8 cellular contexts compared by ENCODE assay signal in the genomic region with DNA sequence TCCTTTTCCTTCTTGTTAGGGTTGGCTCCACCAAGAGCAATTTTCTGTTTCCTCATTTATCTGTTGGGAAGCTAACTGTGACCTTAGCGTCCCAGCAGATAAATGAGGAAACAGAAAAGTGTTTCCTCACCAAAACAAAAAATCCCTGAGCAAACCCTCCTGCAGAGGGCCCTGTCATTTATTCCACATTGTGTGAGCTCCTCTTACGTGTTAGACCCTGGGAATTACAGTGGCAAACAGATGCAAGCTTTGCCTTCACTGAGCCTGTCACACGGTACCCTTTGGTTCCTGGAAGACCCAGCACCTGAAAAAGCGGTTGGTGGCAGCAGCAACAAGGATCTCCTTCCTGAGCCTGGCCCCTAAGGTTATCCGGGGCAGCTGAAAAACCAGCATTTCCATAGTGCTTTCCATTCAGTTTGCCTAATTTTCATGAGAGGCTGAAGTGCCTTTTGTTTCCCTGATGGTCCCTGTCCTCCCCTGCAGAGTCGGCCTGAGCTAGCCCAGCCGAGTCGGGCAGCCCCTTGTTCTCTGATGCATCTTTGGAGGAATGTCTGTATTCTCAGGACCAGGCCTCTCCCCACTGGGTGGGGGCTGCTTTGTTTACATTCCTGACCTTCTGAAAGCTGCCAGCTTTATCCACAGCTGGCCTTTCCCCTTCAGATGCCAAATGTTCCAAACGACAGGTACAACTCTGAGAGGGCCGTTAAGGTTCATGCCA. TPM values are rescaled to one million over a fixed set of nuclear protein-coding genes. Genes with fewer than 3 reads are reported as not detected.
DNase-seq lines count a peak whose midpoint lies in the region; ATAC-seq and TF ChIP-seq lines count a peak whose summit lies in the region.

No MANE protein-coding gene starts in this region.

- no peaks in the 10 kb centered on the region for H3K27me3 Mint-ChIP-seq in activated T-cell treated with anti-CD3 and anti-CD28 coated beads, Interleukin-2, amount 50 U/mL, for 24 hours
- no peaks in the 10 kb centered on the region for H3K27me3 Mint-ChIP-seq in activated CD8-positive, alpha-beta T cell treated with anti-CD3 and anti-CD28 coated beads for 36 hours

- intact Hi-C loops in activated CD8-positive, alpha-beta T cell treated with anti-CD3 and anti-CD28 coated beads for 36 hours (cut with micrococcal nuclease) = no loop called here

- ATAC-seq in activated CD8-positive, alpha-beta T cell treated with anti-CD3 and anti-CD28 coated beads for 36 hours = no peak
- ATAC-seq in GM19397 (IDR thresholded peaks at IDR 0.05; ENCODE audit: unreplicated experiment) (no peak), HG03025 (IDR thresholded peaks at IDR 0.05; ENCODE audit: low FRiP score, unreplicated experiment) (no peak), HG03354 (IDR thresholded peaks at IDR 0.05; ENCODE audit: poor library complexity, severe bottlenecking, unreplicated experiment) (no peak)

- peak overlapping the region; percentile 84 for H3K27ac Mint-ChIP-seq in activated T-cell treated with anti-CD3 and anti-CD28 coated beads, Interleukin-2, amount 50 U/mL, for 24 hours
- H3K27ac Mint-ChIP-seq in activated CD8-positive, alpha-beta T cell treated with anti-CD3 and anti-CD28 coated beads for 36 hours = peak overlapping the region; percentile 75

- POLR2A ChIA-PET in activated CD8-positive, alpha-beta T cell treated with anti-CD3 and anti-CD28 coated beads for 36 hours (lab: Charles Lee) = interaction anchor here (0.8 to 1.6 kb wide), 6 partner anchors 8 to 734 kb away, joined by 3 to 5 read pairs (median 4); partner anchors contain the start of gene YPEL2

- H3K9me3 Mint-ChIP-seq in activated T-cell treated with anti-CD3 and anti-CD28 coated beads, Interleukin-2, amount 50 U/mL, for 24 hours = no peaks in the 10 kb centered on the region
- H3K9me3 Mint-ChIP-seq in activated CD8-positive, alpha-beta T cell treated with anti-CD3 and anti-CD28 coated beads for 36 hours = no peaks in the 10 kb centered on the region

- no peak for DNase-seq in activated T-cell treated with anti-CD3 and anti-CD28 coated beads, Interleukin-2, amount 50 U/mL, for 24 hours
- DNase-seq in activated T-cell treated with anti-CD3 and anti-CD28 coated beads, Interleukin-2, amount 50 U/mL, for 1 hour = no peak
- DNase-seq in activated CD8-positive, alpha-beta T cell treated with anti-CD3 and anti-CD28 coated beads for 36 hours = no peak
- DNase-seq in islet precursor cell = peak; percentile 99
- DNase-seq in superior temporal gyrus (ENCODE audit: extremely low spot score) = peak; percentile 67

- H3K4me1 Mint-ChIP-seq in activated T-cell treated with anti-CD3 and anti-CD28 coated beads, Interleukin-2, amount 50 U/mL, for 24 hours (ENCODE audit: low read depth) = peaks cover 84% of the 10 kb centered on the region
- peaks cover 76% of the 10 kb centered on the region for H3K4me1 Mint-ChIP-seq in activated CD8-positive, alpha-beta T cell treated with anti-CD3 and anti-CD28 coated beads for 36 hours (ENCODE audit: low read depth)

- H3K36me3 Mint-ChIP-seq in activated T-cell treated with anti-CD3 and anti-CD28 coated beads, Interleukin-2, amount 50 U/mL, for 24 hours (ENCODE audit: low read depth) = no peaks in the 10 kb centered on the region
- H3K36me3 Mint-ChIP-seq in activated CD8-positive, alpha-beta T cell treated with anti-CD3 and anti-CD28 coated beads for 36 hours (ENCODE audit: low read depth) = no peaks in the 10 kb centered on the region

- H3K4me3 Mint-ChIP-seq in activated T-cell treated with anti-CD3 and anti-CD28 coated beads, Interleukin-2, amount 50 U/mL, for 24 hours = no peak overlapping the region
- H3K4me3 Mint-ChIP-seq in activated CD8-positive, alpha-beta T cell treated with anti-CD3 and anti-CD28 coated beads for 36 hours = peak overlapping the region; percentile 35

- TF ChIP-seq CTCF in activated CD8-positive, alpha-beta T cell treated with anti-CD3 and anti-CD28 coated beads for 36 hours (IDR thresholded peaks at IDR 0.05) = no peak

- CTCF ChIA-PET in activated CD8-positive, alpha-beta T cell treated with anti-CD3 and anti-CD28 coated beads for 36 hours (lab: Charles Lee) = interaction anchor here (1.0 to 3.0 kb wide), 8 partner anchors 9 to 75 kb away, joined by 3 to 22 read pairs (median 5); no protein-coding TSS in a partner anchor

RNA-seq across cellular contexts. Expression of gene YPEL2, which starts 34.7 kb away (rescaled TPM):
- total RNA-seq in activated CD8-positive, alpha-beta T cell treated with anti-CD3 and anti-CD28 coated beads for 36 hours = 1 to 10 TPM; 4.2 to 4.9 TPM

Comparison
In these comparisons a context has a peak if more than half of its experiments do, and no peak if none do; other contexts are left out.
1. DNase-seq: peak in islet precursor cell (single experiment) and superior temporal gyrus (single experiment); none in activated T-cell treated with anti-CD3 and anti-CD28 coated beads, Interleukin-2, amount 50 U/mL, for 24 hours (single experiment), activated T-cell treated with anti-CD3 and anti-CD28 coated beads, Interleukin-2, amount 50 U/mL, for 1 hour (single experiment) and activated CD8-positive, alpha-beta T cell treated with anti-CD3 and anti-CD28 coated beads for 36 hours (single experiment).